Comparison of ENCODE assay signal across 23 cellular contexts in genomic region chr10:124262249-124262865, GRCh38.
DNase-seq lines count a peak whose midpoint lies in the region; ATAC-seq and TF ChIP-seq lines count a peak whose summit lies in the region.
"Had no signal": no experiment of that assay in that cellular context is flagged by ENCODE, and none has a peak within 500 bp of the region (broad histone marks: within the 10 kb centered on the region; RNA-seq: fewer than 3 reads in every experiment).

No MANE protein-coding gene starts in this region.

- no peaks in the 10 kb centered on the region for H3K36me3 Mint-ChIP-seq in activated B cell treated with CpG ODN at 0.5 μM for 24 hours (ENCODE audit: low read depth)
- peaks cover 0 to 1% of the 10 kb centered on the region in 2 donors for H3K36me3 Mint-ChIP-seq in stimulated activated naive B cell treated with anti-CD40 and anti-IgM and Interleukin-4, amounts not matched to agents 10 μg/mL and 1 μg/mL and 100 μg/mL, for 72 hours
- H3K36me3 Mint-ChIP-seq in CD4-positive, alpha-beta memory T cell: no peaks in the 10 kb centered on the region
- H3K36me3 Mint-ChIP-seq: naive B cell had no signal

- H3K36me3 ChIP-seq in DOHH2 (ENCODE audit: control insufficient read depth, low read length): no peaks in the 10 kb centered on the region
- H3K36me3 ChIP-seq in CD4-positive, alpha-beta memory T cell (ENCODE audit: insufficient read depth, low read length): no peaks in the 10 kb centered on the region
- H3K36me3 ChIP-seq: adrenal gland, SJSA1, tibial nerve had no signal

- H3K79me2 ChIP-seq in DOHH2 (ENCODE audit: control insufficient read depth, low read length): no peaks in the 10 kb centered on the region

- H4K20me1 ChIP-seq in DOHH2 (ENCODE audit: control insufficient read depth, insufficient read depth, low read depth, low read length): no peaks in the 10 kb centered on the region

- H3K27ac ChIP-seq in DOHH2 (ENCODE audit: low read depth, low read length): no peak overlapping the region
- no peak overlapping the region for H3K27ac ChIP-seq in CD4-positive, alpha-beta memory T cell (ENCODE audit: low read depth, low read length)
- H3K27ac ChIP-seq: adrenal gland, PC-9, SJSA1, tibial nerve had no signal

- POLR2A ChIA-PET in activated B cell treated with CpG ODN at 0.5 μM for 24 hours (lab: Charles Lee): no interaction called here
- POLR2A ChIA-PET in CD4-positive, alpha-beta memory T cell (lab: Charles Lee; ENCODE audit: partially characterized antibody): no interaction called here

- H3K27me3 Mint-ChIP-seq in activated B cell treated with CpG ODN at 0.5 μM for 24 hours: no peaks in the 10 kb centered on the region
- no peaks in the 10 kb centered on the region for H3K27me3 Mint-ChIP-seq in stimulated activated naive B cell treated with anti-CD40 and anti-IgM and Interleukin-4, amounts not matched to agents 10 μg/mL and 1 μg/mL and 100 μg/mL, for 72 hours
- peaks cover 1 to 2% of the 10 kb centered on the region in 2 donors for H3K27me3 Mint-ChIP-seq in CD4-positive, alpha-beta memory T cell
- H3K27me3 Mint-ChIP-seq: CD4-positive, alpha-beta T cell; naive B cell; stimulated activated naive CD8-positive, alpha-beta T cell treated with anti-CD3 and anti-CD28 coated beads, Interleukin-15, Interleukin-2, amounts not matched to agents 100 ng/mL and 50 ng/mL, for 24 hours had no signal

- no peaks in the 10 kb centered on the region for H3K4me1 Mint-ChIP-seq in activated B cell treated with CpG ODN at 0.5 μM for 24 hours
- no peaks in the 10 kb centered on the region for H3K4me1 Mint-ChIP-seq in stimulated activated naive B cell treated with anti-CD40 and anti-IgM and Interleukin-4, amounts not matched to agents 10 μg/mL and 1 μg/mL and 100 μg/mL, for 72 hours
- H3K4me1 Mint-ChIP-seq in CD4-positive, alpha-beta memory T cell: no peaks in the 10 kb centered on the region
- H3K4me1 Mint-ChIP-seq: GM23338 had no signal

- ATAC-seq in activated B cell treated with CpG ODN at 0.5 μM for 24 hours (ENCODE audit: low read depth): peak; percentile 31
- ATAC-seq in HG03521 (IDR thresholded peaks at IDR 0.05; ENCODE audit: unreplicated experiment): no peak
- no peak for ATAC-seq in stimulated activated naive B cell treated with anti-CD40 and anti-IgM and Interleukin-4, amounts not matched to agents 10 μg/mL and 1 μg/mL and 100 μg/mL, for 72 hours (replicated peaks)
- ATAC-seq: GM23338, K562 had no signal

- no peaks in the 10 kb centered on the region for H3K9me2 ChIP-seq in DOHH2 (replicated peaks; ENCODE audit: control insufficient read depth, low read length)

- no peak overlapping the region for H3K4me3 Mint-ChIP-seq in activated B cell treated with CpG ODN at 0.5 μM for 24 hours
- no peak overlapping the region for H3K4me3 Mint-ChIP-seq in stimulated activated naive B cell treated with anti-CD40 and anti-IgM and Interleukin-4, amounts not matched to agents 10 μg/mL and 1 μg/mL and 100 μg/mL, for 72 hours
- no peak overlapping the region for H3K4me3 Mint-ChIP-seq in CD4-positive, alpha-beta memory T cell
- H3K4me3 Mint-ChIP-seq: CD4-positive, alpha-beta T cell; GM23338; naive B cell; stimulated activated naive CD8-positive, alpha-beta T cell treated with anti-CD3 and anti-CD28 coated beads, Interleukin-15, Interleukin-2, amounts not matched to agents 100 ng/mL and 50 ng/mL, for 24 hours; T-helper 1 cell treated with Interleukin-12 subunit alpha and Interleukin-12 subunit beta and Interleukin-4 antibody, amounts not matched to agents 30 μg/mL and 1 μg/mL, for 36 hours had no signal

- no peaks in the 10 kb centered on the region for H3K9me3 Mint-ChIP-seq in activated B cell treated with CpG ODN at 0.5 μM for 24 hours
- peaks cover 0 to 5% of the 10 kb centered on the region in 2 donors for H3K9me3 Mint-ChIP-seq in stimulated activated naive B cell treated with anti-CD40 and anti-IgM and Interleukin-4, amounts not matched to agents 10 μg/mL and 1 μg/mL and 100 μg/mL, for 72 hours
- peaks cover 0 to 5% (median 0%) of the 10 kb centered on the region in 8 donors for H3K9me3 Mint-ChIP-seq in CD4-positive, alpha-beta memory T cell
- H3K9me3 Mint-ChIP-seq: CD4-positive, alpha-beta T cell; GM23338; stimulated activated naive CD8-positive, alpha-beta T cell treated with anti-CD3 and anti-CD28 coated beads, Interleukin-15, Interleukin-2, amounts not matched to agents 100 ng/mL and 50 ng/mL, for 24 hours; T-helper 1 cell treated with Interleukin-12 subunit alpha and Interleukin-12 subunit beta and Interleukin-4 antibody, amounts not matched to agents 30 μg/mL and 1 μg/mL, for 36 hours had no signal

- no peak overlapping the region for H3K4me3 ChIP-seq in DOHH2 (ENCODE audit: low read length)
- H3K4me3 ChIP-seq in CD4-positive, alpha-beta memory T cell (ENCODE audit: low read length in 2 of 2): no peak overlapping the region
- H3K4me3 ChIP-seq: adrenal gland, GM23338, K562, PC-9, SJSA1, tibial nerve had no signal

- no peaks in the 10 kb centered on the region for H3F3A ChIP-seq in DOHH2 (ENCODE audit: control insufficient read depth, insufficient read depth)

- CTCF ChIA-PET in activated B cell treated with CpG ODN at 0.5 μM for 24 hours (lab: Charles Lee): interaction anchor here (1.0 to 6.3 kb wide), 3 partner anchors 127 to 267 kb away, joined by 3 to 41 read pairs (median 4); no protein-coding TSS in a partner anchor
- CTCF ChIA-PET in CD4-positive, alpha-beta memory T cell (lab: Charles Lee; ENCODE audit: partially characterized antibody): interaction anchor here (2.9 kb wide), 1 partner anchor 268 kb away, joined by 11 read pairs; no protein-coding TSS in a partner anchor

- H3K4me2 ChIP-seq in DOHH2 (ENCODE audit: low read length): no peak overlapping the region
- H3K4me2 ChIP-seq: GM23338, PC-9 had no signal

- intact Hi-C loops in activated B cell treated with CpG ODN at 0.5 μM for 24 hours (cut with micrococcal nuclease): loop anchor here (1.0 kb wide), 2 partner anchors 127 to 268 kb away; no protein-coding TSS in a partner anchor
- intact Hi-C loops in CD4-positive, alpha-beta memory T cell (cut with micrococcal nuclease): no loop called here

- H3K4me1 ChIP-seq in DOHH2 (ENCODE audit: control insufficient read depth, low read length): no peaks in the 10 kb centered on the region
- H3K4me1 ChIP-seq in CD4-positive, alpha-beta memory T cell (ENCODE audit: insufficient read depth, low read length): no peaks in the 10 kb centered on the region
- H3K4me1 ChIP-seq: adrenal gland, SJSA1, tibial nerve had no signal

- H3K27me3 ChIP-seq in DOHH2 (ENCODE audit: control insufficient read depth, low read length): no peaks in the 10 kb centered on the region
- no peaks in the 10 kb centered on the region for H3K27me3 ChIP-seq in CD4-positive, alpha-beta memory T cell (ENCODE audit: insufficient read depth, low read length)
- H3K27me3 ChIP-seq: adrenal gland, SJSA1, tibial nerve had no signal

- DNase-seq in activated B cell treated with CpG ODN at 0.5 μM for 24 hours (no peak), left kidney (ENCODE audit: low read depth, low spot score) (peak; percentile 46), pons (ENCODE audit: low spot score) (peak; percentile 14), UCSD-AML1 (lab: John Stamatoyannopoulos, UW; ENCODE audit: unreplicated experiment) (no peak)
- no peak for DNase-seq in stimulated activated naive B cell treated with anti-CD40 and anti-IgM and Interleukin-4, amounts not matched to agents 10 μg/mL and 1 μg/mL and 100 μg/mL, for 72 hours
- DNase-seq in CD4-positive, alpha-beta memory T cell: no peak
- DNase-seq: activated CD4-positive, alpha-beta T cell treated with anti-CD3 and anti-CD28 coated beads, Interleukin-2, amount 50 U/mL, for 4 hours; CD4-positive, alpha-beta T cell; DMS53; glutamatergic neuron; naive B cell; NCI-H146; NCI-H774; PC-9 had no signal

- H3K9me3 ChIP-seq in DOHH2 (ENCODE audit: control insufficient read depth, insufficient read depth, low read length): no peaks in the 10 kb centered on the region
- no peaks in the 10 kb centered on the region for H3K9me3 ChIP-seq in CD4-positive, alpha-beta memory T cell (ENCODE audit: control insufficient read depth in 1 of 2, low read length in 2 of 2)
- H3K9me3 ChIP-seq: adrenal gland, SJSA1 had no signal

- no peak overlapping the region for H3K27ac Mint-ChIP-seq in activated B cell treated with CpG ODN at 0.5 μM for 24 hours
- H3K27ac Mint-ChIP-seq in stimulated activated naive B cell treated with anti-CD40 and anti-IgM and Interleukin-4, amounts not matched to agents 10 μg/mL and 1 μg/mL and 100 μg/mL, for 72 hours: no peak overlapping the region
- peak overlapping the region in 1 of 7 donors; percentile 8 for H3K27ac Mint-ChIP-seq in CD4-positive, alpha-beta memory T cell
- H3K27ac Mint-ChIP-seq: CD4-positive, alpha-beta T cell; GM23338; naive B cell; stimulated activated naive CD8-positive, alpha-beta T cell treated with anti-CD3 and anti-CD28 coated beads, Interleukin-15, Interleukin-2, amounts not matched to agents 100 ng/mL and 50 ng/mL, for 24 hours; T-helper 1 cell treated with Interleukin-12 subunit alpha and Interleukin-12 subunit beta and Interleukin-4 antibody, amounts not matched to agents 30 μg/mL and 1 μg/mL, for 36 hours had no signal

- peak; percentile 16 for TF ChIP-seq CTCF in DOHH2 (IDR thresholded peaks at IDR 0.05; ENCODE audit: low read depth, low read length, poor library complexity, severe bottlenecking)
- no peak for TF ChIP-seq CTCF in activated B cell treated with CpG ODN at 0.5 μM for 24 hours (IDR thresholded peaks at IDR 0.05)

Comparison
In these comparisons a context has a peak if more than half of its experiments do, and no peak if none do; other contexts are left out.
1. DNase-seq: peak in left kidney (single experiment) and pons (single experiment); none in activated B cell treated with CpG ODN at 0.5 μM for 24 hours (single experiment), stimulated activated naive B cell treated with anti-CD40 and anti-IgM and Interleukin-4, amounts not matched to agents 10 μg/mL and 1 μg/mL and 100 μg/mL, for 72 hours (single experiment), UCSD-AML1 (single experiment) and CD4-positive, alpha-beta memory T cell (0 of 5).